ENCODE assay signal across 18 cellular contexts in the genomic region with DNA sequence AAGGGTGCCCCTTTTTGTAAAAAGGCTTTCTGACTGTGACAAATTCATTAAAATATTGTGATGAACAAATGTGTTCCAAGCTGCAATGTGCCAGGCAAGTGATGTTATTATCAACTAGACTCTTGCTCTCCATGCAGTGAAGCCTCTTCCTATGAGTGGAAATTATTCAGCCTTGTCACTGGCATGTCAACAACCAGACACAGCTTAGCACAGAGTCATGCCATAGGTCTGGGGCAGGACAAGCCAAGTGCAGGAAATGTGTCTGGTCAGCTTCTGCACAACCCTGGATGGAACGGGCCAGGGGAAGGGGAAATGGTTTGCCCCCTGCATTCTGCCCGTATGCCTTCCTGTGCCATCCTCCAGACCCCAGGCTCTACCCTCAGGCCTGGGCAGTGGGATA. TPM values are rescaled to one million over a fixed set of nuclear protein-coding genes. Genes with fewer than 3 reads are reported as not detected.
DNase-seq lines count a peak whose midpoint lies in the region; ATAC-seq and TF ChIP-seq lines count a peak whose summit lies in the region.
"Had no signal": no experiment of that assay in that cellular context is flagged by ENCODE, and none has a peak within 500 bp of the region (broad histone marks: within the 10 kb centered on the region; RNA-seq: fewer than 3 reads in every experiment).

No MANE protein-coding gene starts in this region.

- no peak overlapping the region for H2AFZ ChIP-seq in PC-3 (ENCODE audit: low read length)
- H2AFZ ChIP-seq: GM23248 had no signal

- DNase-seq in Right ventricle myocardium inferior (ENCODE audit: missing footprints): no peak
- DNase-seq in right atrium auricular region (ENCODE audit: low spot score): no peak
- no peak for DNase-seq in PC-3
- DNase-seq in left ventricle myocardium superior: no peak
- DNase-seq in stimulated activated CD8-positive, alpha-beta memory T cell treated with anti-CD3 and anti-CD28 coated beads, Interleukin-4, amount 100 ng/mL, for 48 hours: no peak
- DNase-seq in MV-4-11 (lab: John Stamatoyannopoulos, UW): no peak
- DNase-seq: 8988T; CD4-positive, alpha-beta memory T cell; DMS153; DND-41; EL; GM23248 had no signal

- H3K9ac ChIP-seq in PC-3 (ENCODE audit: low read length): no peak overlapping the region
- H3K9ac ChIP-seq: BLaER1, GM23248 had no signal

- intact Hi-C loops in Right ventricle myocardium inferior (cut with DNase I) (no loop called here), PC-3 (cut with micrococcal nuclease) (loop anchor here (10.0 kb wide), 1 partner anchor 47 kb away; no protein-coding TSS in a partner anchor), left ventricle myocardium superior (cut with micrococcal nuclease) (no loop called here)

- H3F3A ChIP-seq in PC-3 (ENCODE audit: low read length, unreplicated experiment): no peaks in the 10 kb centered on the region

- TF ChIP-seq CTCF in right atrium auricular region (IDR thresholded peaks at IDR 0.05) (no peak), PC-3 (conservative IDR thresholded peaks at IDR 0.05; ENCODE audit: low read depth, low read length) (no peak)

- H3K36me3 ChIP-seq in right atrium auricular region: no peaks in the 10 kb centered on the region
- H3K36me3 ChIP-seq in PC-3 (ENCODE audit: low read depth, low read length): no peaks in the 10 kb centered on the region
- H3K36me3 ChIP-seq: BLaER1, HAP-1 had no signal

- H3K9me2 ChIP-seq in PC-3 (replicated peaks; ENCODE audit: low read length): no peaks in the 10 kb centered on the region

- H3K79me2 ChIP-seq in PC-3 (ENCODE audit: low read length): no peaks in the 10 kb centered on the region

- H3K27me3 ChIP-seq in right atrium auricular region (no peaks in the 10 kb centered on the region), PC-3 (ENCODE audit: low read length) (no peaks in the 10 kb centered on the region)
- H3K27me3 ChIP-seq: BLaER1 had no signal

- CTCF ChIA-PET in PC-3 (lab: Charles Lee): no interaction called here

- BruUV-seq in PC-3 (replicated peaks; lab: Mats Ljungman, UMichigan): no TSS peak

- H3K4me3 ChIP-seq in right atrium auricular region (no peak overlapping the region), PC-3 (ENCODE audit: low read length) (no peak overlapping the region)
- H3K4me3 ChIP-seq: BLaER1, GM12878, GM23248, HAP-1 had no signal

- POLR2A ChIA-PET in PC-3 (lab: Charles Lee; ENCODE audit: unreplicated experiment): no interaction called here

- no peak overlapping the region for H3K27ac ChIP-seq in right atrium auricular region
- H3K27ac ChIP-seq in PC-3 (ENCODE audit: low read length): no peak overlapping the region
- H3K27ac ChIP-seq: BLaER1, GM23248 had no signal

- peak; percentile 71 for ATAC-seq in Right ventricle myocardium inferior
- peak; percentile 51 for ATAC-seq in PC-3
- ATAC-seq in left ventricle myocardium superior: peak; percentile 94
- no peak for ATAC-seq in HG03135 (IDR thresholded peaks at IDR 0.05; ENCODE audit: unreplicated experiment)
- ATAC-seq: GM12878 had no signal

- H3K4me1 ChIP-seq in right atrium auricular region (peaks cover 0 to 12% of the 10 kb centered on the region in 2 donors), PC-3 (ENCODE audit: insufficient read depth, low read length) (no peaks in the 10 kb centered on the region)
- H3K4me1 ChIP-seq: BLaER1, HAP-1 had no signal

- no peak overlapping the region for H3K4me2 ChIP-seq in PC-3 (ENCODE audit: low read length)
- H3K4me2 ChIP-seq: BLaER1 had no signal

- H3K9me3 ChIP-seq in right atrium auricular region (no peaks in the 10 kb centered on the region), PC-3 (ENCODE audit: low read length) (no peaks in the 10 kb centered on the region)
- H3K9me3 ChIP-seq: BLaER1, HAP-1 had no signal

- no peaks in the 10 kb centered on the region for H4K20me1 ChIP-seq in PC-3 (ENCODE audit: low read length)
- H4K20me1 ChIP-seq: BLaER1 had no signal

RNA-seq across cellular contexts. Expression of gene GJA5, which starts 27.4 kb away (rescaled TPM):
- total RNA-seq in Right ventricle myocardium inferior: 11.3 TPM
- 100 to 1,000 TPM; 114 to 126 TPM for total RNA-seq in right atrium auricular region
- total RNA-seq in PC-3 (2014; rRNA removed): 1.1 and 2.0 TPM in 2 replicates
- total RNA-seq in left ventricle myocardium superior: 4.7 TPM
- total RNA-seq: A673; CD4-positive, alpha-beta memory T cell; G401; GM12878 had no signal
